23 cellular contexts compared by ENCODE assay signal in the genomic region with DNA sequence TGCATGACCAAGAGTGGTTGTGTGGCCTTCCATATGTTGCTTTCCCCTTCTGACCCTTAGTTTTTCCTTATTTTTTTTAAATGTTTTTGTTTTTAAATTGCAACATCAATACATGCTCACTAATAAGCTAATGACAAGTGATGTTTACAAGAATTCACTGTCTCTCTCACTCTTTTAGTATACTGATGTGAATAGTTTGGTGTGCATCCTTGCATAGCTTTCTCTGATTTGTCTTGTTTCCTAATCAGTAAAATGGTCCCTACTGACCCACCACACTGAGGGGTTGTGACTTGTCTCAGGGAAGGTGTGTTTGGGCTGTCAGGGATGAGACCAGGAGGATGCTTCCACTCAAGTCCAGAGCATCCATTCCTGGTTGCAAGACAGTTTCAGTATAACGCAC. TPM values are rescaled to one million over a fixed set of nuclear protein-coding genes. Genes with fewer than 3 reads are reported as not detected.
DNase-seq lines count a peak whose midpoint lies in the region; ATAC-seq and TF ChIP-seq lines count a peak whose summit lies in the region.
"Had no signal": no experiment of that assay in that cellular context is flagged by ENCODE, and none has a peak within 500 bp of the region (broad histone marks: within the 10 kb centered on the region; RNA-seq: fewer than 3 reads in every experiment).

No MANE protein-coding gene starts in this region.

- POLR2A ChIA-PET in activated B cell treated with CpG ODN at 0.5 μM for 24 hours (lab: Charles Lee): interaction anchor here (0.6 to 5.5 kb wide), 5 partner anchors 8 to 29 kb away, joined by 3 to 45 read pairs (median 6); no protein-coding TSS in a partner anchor

- no peak overlapping the region for H3K27ac ChIP-seq in effector memory CD4-positive, alpha-beta T cell (ENCODE audit: insufficient read depth, low read length, poor library complexity, severe bottlenecking)
- H3K27ac ChIP-seq: A549 had no signal

- H3K27me3 Mint-ChIP-seq in IgD-negative memory B cell (no peaks in the 10 kb centered on the region), activated B cell treated with CpG ODN at 0.5 μM for 24 hours (no peaks in the 10 kb centered on the region)
- no peaks in the 10 kb centered on the region for H3K27me3 Mint-ChIP-seq in stimulated activated memory B cell treated with anti-CD40 and anti-IgM and Interleukin-4, amounts not matched to agents 10 μg/mL and 1 μg/mL and 100 μg/mL, for 72 hours
- no peaks in the 10 kb centered on the region for H3K27me3 Mint-ChIP-seq in activated CD4-positive, alpha-beta T cell treated with anti-CD3 and anti-CD28 coated beads, Interleukin-2, amount 10 ng/mL, durations not matched to agents 24 days and 14 days
- H3K27me3 Mint-ChIP-seq: CD4-positive, CD25-positive, alpha-beta regulatory T cell had no signal

- DNase-seq in activated B cell treated with CpG ODN at 0.5 μM for 24 hours (no peak), midbrain (lab: John Stamatoyannopoulos, UW) (no peak), SKM-1 treated with dmso at 0.1 percent for 144 hours (lab: John Stamatoyannopoulos, UW; ENCODE audit: unreplicated experiment) (no peak)
- no peak for DNase-seq in effector memory CD4-positive, alpha-beta T cell
- DNase-seq in activated CD4-positive, alpha-beta T cell treated with anti-CD3 and anti-CD28 coated beads, Interleukin-2, amount 10 ng/mL, durations not matched to agents 24 days and 14 days: no peak
- DNase-seq: 8988T; ACHN; AML-193; C1 segment of cervical spinal cord; Caco-2; CD4-positive, CD25-positive, alpha-beta regulatory T cell; CD8-positive, alpha-beta T cell; DMS153; DND-41; GDM1; H9 had no signal

- H3K4me1 ChIP-seq in effector memory CD4-positive, alpha-beta T cell (ENCODE audit: control insufficient read depth, insufficient read depth, low read length, poor library complexity, severe bottlenecking): no peaks in the 10 kb centered on the region
- H3K4me1 ChIP-seq: A549, Caco-2 had no signal

- H3K9me3 ChIP-seq in effector memory CD4-positive, alpha-beta T cell (ENCODE audit: control insufficient read depth, low read length): no peaks in the 10 kb centered on the region
- H3K9me3 ChIP-seq: Caco-2 had no signal

- no peaks in the 10 kb centered on the region for H3K27me3 ChIP-seq in effector memory CD4-positive, alpha-beta T cell (replicated peaks; ENCODE audit: control insufficient read depth, insufficient read depth, low read length, poor library complexity, severe bottlenecking)

- H3K27ac Mint-ChIP-seq in IgD-negative memory B cell (peak overlapping the region; percentile 17 to 89 (median 52)), activated B cell treated with CpG ODN at 0.5 μM for 24 hours (peak overlapping the region; percentile 91)
- peak overlapping the region; percentile 86 for H3K27ac Mint-ChIP-seq in stimulated activated memory B cell treated with anti-CD40 and anti-IgM and Interleukin-4, amounts not matched to agents 10 μg/mL and 1 μg/mL and 100 μg/mL, for 72 hours
- no peak overlapping the region for H3K27ac Mint-ChIP-seq in activated CD4-positive, alpha-beta T cell treated with anti-CD3 and anti-CD28 coated beads, Interleukin-2, amount 10 ng/mL, durations not matched to agents 24 days and 14 days
- H3K27ac Mint-ChIP-seq: CD8-positive, alpha-beta T cell; GM23338 had no signal

- H3K4me1 Mint-ChIP-seq in IgD-negative memory B cell (peaks cover 13 to 29% (median 22%) of the 10 kb centered on the region in 3 donors), activated B cell treated with CpG ODN at 0.5 μM for 24 hours (peaks cover 61% of the 10 kb centered on the region)
- H3K4me1 Mint-ChIP-seq in stimulated activated memory B cell treated with anti-CD40 and anti-IgM and Interleukin-4, amounts not matched to agents 10 μg/mL and 1 μg/mL and 100 μg/mL, for 72 hours: peaks cover 71% of the 10 kb centered on the region
- no peaks in the 10 kb centered on the region for H3K4me1 Mint-ChIP-seq in activated CD4-positive, alpha-beta T cell treated with anti-CD3 and anti-CD28 coated beads, Interleukin-2, amount 10 ng/mL, durations not matched to agents 24 days and 14 days
- H3K4me1 Mint-ChIP-seq: CD4-positive, CD25-positive, alpha-beta regulatory T cell; GM23338 had no signal

- no peak for TF ChIP-seq CTCF in activated B cell treated with CpG ODN at 0.5 μM for 24 hours (IDR thresholded peaks at IDR 0.05)

- TF ChIP-seq POLR2A in GM19099 (IDR thresholded peaks at IDR 0.05; ENCODE audit: extremely low read depth, insufficient read length, low read depth): peak; percentile 15

- intact Hi-C loops in activated B cell treated with CpG ODN at 0.5 μM for 24 hours (cut with micrococcal nuclease): no loop called here
- intact Hi-C loops in activated CD4-positive, alpha-beta T cell treated with anti-CD3 and anti-CD28 coated beads, Interleukin-2, amount 10 ng/mL, durations not matched to agents 24 days and 14 days (cut with micrococcal nuclease): no loop called here

- H3K4me3 Mint-ChIP-seq in IgD-negative memory B cell (no peak overlapping the region), activated B cell treated with CpG ODN at 0.5 μM for 24 hours (no peak overlapping the region)
- H3K4me3 Mint-ChIP-seq in stimulated activated memory B cell treated with anti-CD40 and anti-IgM and Interleukin-4, amounts not matched to agents 10 μg/mL and 1 μg/mL and 100 μg/mL, for 72 hours: no peak overlapping the region
- no peak overlapping the region for H3K4me3 Mint-ChIP-seq in activated CD4-positive, alpha-beta T cell treated with anti-CD3 and anti-CD28 coated beads, Interleukin-2, amount 10 ng/mL, durations not matched to agents 24 days and 14 days
- H3K4me3 Mint-ChIP-seq: CD4-positive, CD25-positive, alpha-beta regulatory T cell; CD8-positive, alpha-beta T cell; GM23338; H9 had no signal

- no peak for ATAC-seq in activated B cell treated with CpG ODN at 0.5 μM for 24 hours (ENCODE audit: low read depth)
- ATAC-seq in stimulated activated memory B cell treated with anti-CD40 and anti-IgM and Interleukin-4, amounts not matched to agents 10 μg/mL and 1 μg/mL and 100 μg/mL, for 72 hours: no peak
- ATAC-seq: A549; CD8-positive, alpha-beta T cell; GM12878; GM23338 had no signal

- no peak overlapping the region for H3K4me3 ChIP-seq in effector memory CD4-positive, alpha-beta T cell (ENCODE audit: insufficient read depth, low read depth, low read length, poor library complexity, severe bottlenecking)
- H3K4me3 ChIP-seq: A549, GM12878, GM23338 had no signal

- peaks cover 14% of the 10 kb centered on the region for H3K36me3 Mint-ChIP-seq in IgD-negative memory B cell
- H3K36me3 Mint-ChIP-seq in activated B cell treated with CpG ODN at 0.5 μM for 24 hours (ENCODE audit: low read depth): peaks cover 95% of the 10 kb centered on the region
- H3K36me3 Mint-ChIP-seq in stimulated activated memory B cell treated with anti-CD40 and anti-IgM and Interleukin-4, amounts not matched to agents 10 μg/mL and 1 μg/mL and 100 μg/mL, for 72 hours: peaks cover 96% of the 10 kb centered on the region
- H3K36me3 Mint-ChIP-seq in activated CD4-positive, alpha-beta T cell treated with anti-CD3 and anti-CD28 coated beads, Interleukin-2, amount 10 ng/mL, durations not matched to agents 24 days and 14 days (ENCODE audit: low read depth): peaks cover 33% of the 10 kb centered on the region

- no peaks in the 10 kb centered on the region for H3K36me3 ChIP-seq in effector memory CD4-positive, alpha-beta T cell (ENCODE audit: control insufficient read depth, insufficient read depth, low read length)

- CTCF ChIA-PET in activated B cell treated with CpG ODN at 0.5 μM for 24 hours (lab: Charles Lee): no interaction called here

- no peaks in the 10 kb centered on the region for H3K9me3 Mint-ChIP-seq in IgD-negative memory B cell
- no peaks in the 10 kb centered on the region for H3K9me3 Mint-ChIP-seq in activated B cell treated with CpG ODN at 0.5 μM for 24 hours
- H3K9me3 Mint-ChIP-seq in stimulated activated memory B cell treated with anti-CD40 and anti-IgM and Interleukin-4, amounts not matched to agents 10 μg/mL and 1 μg/mL and 100 μg/mL, for 72 hours: no peaks in the 10 kb centered on the region
- H3K9me3 Mint-ChIP-seq in activated CD4-positive, alpha-beta T cell treated with anti-CD3 and anti-CD28 coated beads, Interleukin-2, amount 10 ng/mL, durations not matched to agents 24 days and 14 days: peaks cover 7% of the 10 kb centered on the region
- H3K9me3 Mint-ChIP-seq: GM23338 had no signal

RNA-seq across cellular contexts. Expression of a gene that starts 26.0 kb away (rescaled TPM):
- 173 TPM for polyA plus RNA-seq in IgD-negative memory B cell
- total RNA-seq in activated B cell treated with CpG ODN at 0.5 μM for 24 hours: 332 and 401 TPM in 2 replicates
- total RNA-seq in activated CD4-positive, alpha-beta T cell treated with anti-CD3 and anti-CD28 coated beads, Interleukin-2, amount 10 ng/mL, durations not matched to agents 24 days and 14 days: 5.0 and 6.4 TPM in 2 replicates
- total RNA-seq: H9 had no signal
- polyA plus RNA-seq: BJ had no signal

RNA-seq across cellular contexts. Expression of a gene that starts 39.3 kb away (rescaled TPM):
- 11.4 TPM for polyA plus RNA-seq in IgD-negative memory B cell
- 18.0 and 19.8 TPM in 2 replicates for total RNA-seq in activated B cell treated with CpG ODN at 0.5 μM for 24 hours
- 35.6 and 38.0 TPM in 2 replicates for total RNA-seq in activated CD4-positive, alpha-beta T cell treated with anti-CD3 and anti-CD28 coated beads, Interleukin-2, amount 10 ng/mL, durations not matched to agents 24 days and 14 days

RNA-seq across cellular contexts. Expression of a gene that starts 41.4 kb away (rescaled TPM):
- 21.1 TPM for polyA plus RNA-seq in IgD-negative memory B cell
- total RNA-seq in activated B cell treated with CpG ODN at 0.5 μM for 24 hours: 53.4 and 57.6 TPM in 2 replicates
- 35.9 and 36.2 TPM in 2 replicates for total RNA-seq in activated CD4-positive, alpha-beta T cell treated with anti-CD3 and anti-CD28 coated beads, Interleukin-2, amount 10 ng/mL, durations not matched to agents 24 days and 14 days

Comparison
In these comparisons a context has a peak if more than half of its experiments do, and no peak if none do; other contexts are left out.
1. RNA of a gene that starts 26.0 kb away (total RNA-seq): 332 to 401 TPM in activated B cell treated with CpG ODN at 0.5 μM for 24 hours; 5.0 to 6.4 TPM in activated CD4-positive, alpha-beta T cell treated with anti-CD3 and anti-CD28 coated beads, Interleukin-2, amount 10 ng/mL, durations not matched to agents 24 days and 14 days; every median in the first group is over 10 times any median in the second.